ENCODE assay signal across 10 cellular contexts in the genomic region with DNA sequence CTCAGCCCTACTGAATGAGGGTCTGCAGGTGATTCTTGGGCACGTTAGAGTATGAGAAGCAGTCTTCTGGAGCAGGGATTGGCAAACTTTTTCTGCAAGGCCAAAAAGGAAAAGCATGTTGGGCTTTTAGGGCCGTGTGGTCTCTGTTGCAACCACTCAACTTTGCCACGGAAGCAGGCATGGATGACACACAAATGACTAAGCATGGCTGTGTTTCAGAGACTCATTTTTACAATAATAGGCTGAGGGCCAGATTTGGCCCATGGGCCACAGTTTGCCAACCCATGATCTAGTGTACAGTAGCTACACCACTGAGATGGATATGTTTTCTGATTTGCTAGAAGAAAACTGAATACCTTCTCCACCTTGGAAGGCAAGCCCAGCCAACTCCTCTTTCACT.
DNase-seq lines count a peak whose midpoint lies in the region; ATAC-seq and TF ChIP-seq lines count a peak whose summit lies in the region.
"Had no signal": no experiment of that assay in that cellular context is flagged by ENCODE, and none has a peak within 500 bp of the region (broad histone marks: within the 10 kb centered on the region; RNA-seq: fewer than 3 reads in every experiment).

No MANE protein-coding gene starts in this region.

- H3K4me3 ChIP-seq in astrocyte of the cerebellum (ENCODE audit: low read depth, low read length) = no peak overlapping the region

- TF ChIP-seq CTCF in astrocyte of the cerebellum (IDR thresholded peaks at IDR 0.05; ENCODE audit: low read depth, low read length, missing control alignments) = no peak

- in situ Hi-C loops in astrocyte of the cerebellum (cut with HindIII; ENCODE audit: low sequenced_read_pairs) = no loop called here

- ATAC-seq in stimulated activated naive CD8-positive, alpha-beta T cell treated with anti-CD3 and anti-CD28 coated beads, Interleukin-15, Interleukin-2, amounts not matched to agents 100 U/mL and 50 U/mL, for 24 hours = no peak
- no peak for ATAC-seq in GM18498 (IDR thresholded peaks at IDR 0.05; ENCODE audit: unreplicated experiment)
- no peak for ATAC-seq in GM18861 (IDR thresholded peaks at IDR 0.05; ENCODE audit: unreplicated experiment)

- peak; percentile 94 for DNase-seq in HT1080 (ENCODE audit: low read depth)
- peak; percentile 49 for DNase-seq in astrocyte of the cerebellum (ENCODE audit: low read depth)
- peak; percentile 47 for DNase-seq in hepatic stellate cell (ENCODE audit: low spot score)
- peak; percentile 49 for DNase-seq in ureter (ENCODE audit: low spot score)
- no peak for DNase-seq in stimulated activated naive CD8-positive, alpha-beta T cell treated with anti-CD3 and anti-CD28 coated beads, Interleukin-15, Interleukin-2, amounts not matched to agents 100 U/mL and 50 U/mL, for 24 hours
- no peak for DNase-seq in COLO829 (ENCODE audit: low spot score)
- DNase-seq: activated T-cell treated with anti-CD3 and anti-CD28 coated beads, Interleukin-2, amount 50 U/mL, for 24 hours; SIG-M5 had no signal

Comparison
In these comparisons a context has a peak if more than half of its experiments do, and no peak if none do; other contexts are left out.
1. DNase-seq: peak in HT1080 (single experiment), astrocyte of the cerebellum (single experiment), hepatic stellate cell (single experiment) and ureter (single experiment); none in stimulated activated naive CD8-positive, alpha-beta T cell treated with anti-CD3 and anti-CD28 coated beads, Interleukin-15, Interleukin-2, amounts not matched to agents 100 U/mL and 50 U/mL, for 24 hours (single experiment) and COLO829 (single experiment).